Comparison of ENCODE assay signal across 23 cellular contexts in genomic region chr5:148455055-148455675, GRCh38.
A peak's percentile ranks its signal among the peaks of the same experiment; 100 is the strongest.
DNase-seq lines count a peak whose midpoint lies in the region; ATAC-seq and TF ChIP-seq lines count a peak whose summit lies in the region.
"Had no signal": no experiment of that assay in that cellular context is flagged by ENCODE, and none has a peak within 500 bp of the region (broad histone marks: within the 10 kb centered on the region; RNA-seq: fewer than 3 reads in every experiment).

No MANE protein-coding gene starts in this region.

- H3K27me3 ChIP-seq in foreskin keratinocyte: peaks cover 13% of the 10 kb centered on the region
- H3K27me3 ChIP-seq in lower lobe of right lung (ENCODE audit: low read depth): no peaks in the 10 kb centered on the region
- H3K27me3 ChIP-seq: esophagus muscularis mucosa, SJCRH30, thyroid gland had no signal

- TF ChIP-seq CTCF in foreskin keratinocyte (conservative IDR thresholded peaks at IDR 0.05) (no peak), lower leg skin (IDR thresholded peaks at IDR 0.05) (no peak), lower lobe of right lung (IDR thresholded peaks at IDR 0.05) (no peak)

- peaks cover 3% of the 10 kb centered on the region for H3K4me1 ChIP-seq in foreskin keratinocyte
- H3K4me1 ChIP-seq in lower lobe of right lung: no peaks in the 10 kb centered on the region
- H3K4me1 ChIP-seq: SJCRH30, thyroid gland had no signal

- in situ Hi-C loops in Caki2 (cut with HindIII; ENCODE audit: low pct_unique_long_range_greater_than_20kb, low sequenced_read_pairs): no loop called here

- intact Hi-C loops in lower leg skin (cut with DNase I; ENCODE audit: low total_unique reads): loop anchor here (10.0 kb wide), 1 partner anchor 270 kb away; no protein-coding TSS in a partner anchor
- intact Hi-C loops in lower lobe of right lung (cut with DNase I): no loop called here

- DNase-seq in Caki2 (ENCODE audit: low read depth): peak; percentile 10
- DNase-seq in RKO (ENCODE audit: low spot score): peak; percentile 5
- peak in 1 of 2 donors; percentile 10 for DNase-seq in foreskin keratinocyte
- peak; percentile 56 for DNase-seq in kidney tubule cell (ENCODE audit: low spot score)
- no peak for DNase-seq in lower leg skin (ENCODE audit: low spot score in 2 of 2)
- no peak for DNase-seq in NCI-H1092 (lab: John Stamatoyannopoulos, UW)
- DNase-seq in lower lobe of right lung: no peak
- no peak for DNase-seq in pons (ENCODE audit: low spot score)
- DNase-seq: activated CD4-positive, alpha-beta T cell treated with anti-CD3 and anti-CD28 coated beads, Interleukin-2, amount 50 U/mL, for 4 hours; activated gamma-delta T cell; amniotic stem cell; CD8-positive, alpha-beta memory T cell; DND-41; effector CD4-positive, alpha-beta T cell; islet precursor cell; NCI-H2171 treated with DMSO at 0.1 percent for 48 hours; NCI-H526 treated with DMSO at 0.1 percent for 48 hours; SJCRH30; stimulated activated naive B cell treated with anti-CD40 and anti-IgM and Interleukin-4, amounts not matched to agents 10 μg/mL and 1 μg/mL and 100 μg/mL, for 72 hours; T-helper 2 cell; thyroid gland had no signal

- peak; percentile 53 for ATAC-seq in foreskin keratinocyte
- ATAC-seq in lower lobe of right lung: no peak
- ATAC-seq: stimulated activated naive B cell treated with anti-CD40 and anti-IgM and Interleukin-4, amounts not matched to agents 10 μg/mL and 1 μg/mL and 100 μg/mL, for 72 hours had no signal

- H3K9me3 ChIP-seq in lower lobe of right lung: no peaks in the 10 kb centered on the region
- H3K9me3 ChIP-seq: esophagus muscularis mucosa, SJCRH30, thyroid gland had no signal

- H3K36me3 ChIP-seq in lower lobe of right lung: no peaks in the 10 kb centered on the region
- H3K36me3 ChIP-seq: esophagus muscularis mucosa, SJCRH30, thyroid gland had no signal

- H3K4me3 ChIP-seq in lower leg skin (ENCODE audit: low read depth, poor library complexity, severe bottlenecking) (no peak overlapping the region), lower lobe of right lung (no peak overlapping the region)
- H3K4me3 ChIP-seq: esophagus muscularis mucosa, SJCRH30, thyroid gland had no signal

- WGBS in lower leg skin, 2 donors: 63 to 65% methylated on average over 8 of the region's 8 CpGs

- H3K27ac ChIP-seq in foreskin keratinocyte (no peak overlapping the region), lower lobe of right lung (no peak overlapping the region)
- H3K27ac ChIP-seq: esophagus muscularis mucosa, SJCRH30, thyroid gland, VCaP had no signal

- no peak for TF ChIP-seq POLR2A in lower leg skin (IDR thresholded peaks at IDR 0.05)

Comparison
In these comparisons a context has a peak if more than half of its experiments do, and no peak if none do; other contexts are left out.
1. DNase-seq: peak in Caki2 (single experiment), RKO (single experiment) and kidney tubule cell (single experiment); none in lower leg skin (0 of 2), NCI-H1092 (single experiment), lower lobe of right lung (single experiment) and pons (single experiment).